20 cellular contexts compared by ENCODE assay signal in the genomic region with DNA sequence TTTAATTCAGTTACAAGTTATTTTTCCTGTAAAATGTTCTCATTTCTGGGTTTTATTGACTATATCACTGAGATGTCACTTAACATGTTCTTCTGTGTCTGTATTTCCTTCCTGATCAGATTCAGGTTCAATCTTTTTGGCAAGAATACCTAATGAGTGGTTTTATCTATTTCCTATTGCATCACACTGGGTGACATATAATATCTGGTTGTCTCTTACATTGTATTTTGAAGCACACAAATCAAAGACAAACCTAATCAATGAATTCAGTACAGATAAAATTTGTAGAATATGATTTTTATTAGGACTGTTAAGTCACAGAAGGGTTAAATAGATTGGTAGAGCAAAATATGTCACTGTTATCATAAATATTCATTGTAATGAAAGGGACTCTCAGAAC.
DNase-seq lines count a peak whose midpoint lies in the region; ATAC-seq and TF ChIP-seq lines count a peak whose summit lies in the region.
"Had no signal": no experiment of that assay in that cellular context is flagged by ENCODE, and none has a peak within 500 bp of the region (broad histone marks: within the 10 kb centered on the region; RNA-seq: fewer than 3 reads in every experiment).

No MANE protein-coding gene starts in this region.

- no peaks in the 10 kb centered on the region for H3K27me3 Mint-ChIP-seq in activated CD8-positive, alpha-beta T cell treated with anti-CD3 and anti-CD28 coated beads, Interleukin-2, amount 10 ng/mL, durations not matched to agents 7 days and 5 days (ENCODE audit: low read depth)
- H3K27me3 Mint-ChIP-seq in activated CD8-positive, alpha-beta T cell treated with anti-CD3 and anti-CD28 coated beads for 36 hours, result no peaks in the 10 kb centered on the region
- H3K27me3 Mint-ChIP-seq in Caco-2 (ENCODE audit: insufficient read depth, unreplicated experiment), result no peaks in the 10 kb centered on the region
- no peaks in the 10 kb centered on the region for H3K27me3 Mint-ChIP-seq in dendritic cell treated with granulocyte-macrophage colony-stimulating factor and Interleukin-4, amounts not matched to agents 40 ng/mL and 50 ng/mL, for 4 days
- H3K27me3 Mint-ChIP-seq: IgD-negative memory B cell had no signal

- peak overlapping the region; percentile 82 for H3K27ac Mint-ChIP-seq in activated CD8-positive, alpha-beta T cell treated with anti-CD3 and anti-CD28 coated beads, Interleukin-2, amount 10 ng/mL, durations not matched to agents 7 days and 5 days
- H3K27ac Mint-ChIP-seq in activated CD8-positive, alpha-beta T cell treated with anti-CD3 and anti-CD28 coated beads for 36 hours, result no peak overlapping the region
- peak overlapping the region; percentile 27 for H3K27ac Mint-ChIP-seq in Caco-2 (ENCODE audit: unreplicated experiment)
- H3K27ac Mint-ChIP-seq in dendritic cell treated with granulocyte-macrophage colony-stimulating factor and Interleukin-4, amounts not matched to agents 40 ng/mL and 50 ng/mL, for 4 days, result peak overlapping the region; percentile 15

- H3K27me3 ChIP-seq in Caco-2 (replicated peaks; ENCODE audit: control insufficient read depth, insufficient read depth, low read length) (no peaks in the 10 kb centered on the region), upper lobe of left lung (no peaks in the 10 kb centered on the region), body of pancreas (no peaks in the 10 kb centered on the region)

- no peak overlapping the region for H3K4me3 Mint-ChIP-seq in activated CD8-positive, alpha-beta T cell treated with anti-CD3 and anti-CD28 coated beads, Interleukin-2, amount 10 ng/mL, durations not matched to agents 7 days and 5 days
- no peak overlapping the region for H3K4me3 Mint-ChIP-seq in activated CD8-positive, alpha-beta T cell treated with anti-CD3 and anti-CD28 coated beads for 36 hours
- no peak overlapping the region for H3K4me3 Mint-ChIP-seq in Caco-2 (ENCODE audit: unreplicated experiment)
- H3K4me3 Mint-ChIP-seq in dendritic cell treated with granulocyte-macrophage colony-stimulating factor and Interleukin-4, amounts not matched to agents 40 ng/mL and 50 ng/mL, for 4 days, result no peak overlapping the region
- H3K4me3 Mint-ChIP-seq: IgD-negative memory B cell had no signal

- TF ChIP-seq CTCF in activated CD8-positive, alpha-beta T cell treated with anti-CD3 and anti-CD28 coated beads for 36 hours (IDR thresholded peaks at IDR 0.05), result no peak
- no peak for TF ChIP-seq CTCF in Caco-2 (IDR thresholded peaks at IDR 0.05; ENCODE audit: insufficient read depth in 1 of 2, low read depth in 1 of 2, low read length in 1 of 2, severe bottlenecking in 1 of 2, unreplicated experiment in 1 of 2)
- TF ChIP-seq CTCF in upper lobe of left lung (IDR thresholded peaks at IDR 0.05), result no peak
- TF ChIP-seq CTCF in body of pancreas (IDR thresholded peaks at IDR 0.05), result no peak

- no TSS peak for BruUV-seq in Caco-2 (replicated peaks; lab: Mats Ljungman, UMichigan)

- H3K4me3 ChIP-seq in Caco-2 (ENCODE audit: low read depth, low read length) (no peak overlapping the region), SK-N-MC (no peak overlapping the region), upper lobe of left lung (no peak overlapping the region), body of pancreas (no peak overlapping the region)
- H3K4me3 ChIP-seq: A549 had no signal

- H3K4me1 ChIP-seq in Caco-2 (no peaks in the 10 kb centered on the region), upper lobe of left lung (no peaks in the 10 kb centered on the region), body of pancreas (no peaks in the 10 kb centered on the region)

- DNase-seq in activated CD8-positive, alpha-beta T cell treated with anti-CD3 and anti-CD28 coated beads, Interleukin-2, amount 10 ng/mL, durations not matched to agents 7 days and 5 days, result no peak
- no peak for DNase-seq in activated CD8-positive, alpha-beta T cell treated with anti-CD3 and anti-CD28 coated beads for 36 hours
- no peak for DNase-seq in Caco-2
- no peak for DNase-seq in SK-N-MC (ENCODE audit: low read depth, low spot score)
- no peak for DNase-seq in upper lobe of left lung
- DNase-seq in body of pancreas, result no peak
- DNase-seq: COR-L47; DMS153; GOT3; NCI-H1436; NCI-H2029 treated with DMSO at 0.1 percent for 48 hours; NCI-H2171 treated with DMSO at 0.1 percent for 48 hours; NCI-H446 treated with DMSO at 0.1 percent for 48 hours; NK-92 treated with Interleukin-12 subunit alpha and Interleukin-12 subunit beta, amount 100 ng/mL, for 24 hours; PC-3 had no signal

- no peak for ATAC-seq in activated CD8-positive, alpha-beta T cell treated with anti-CD3 and anti-CD28 coated beads, Interleukin-2, amount 10 ng/mL, durations not matched to agents 7 days and 5 days
- ATAC-seq in activated CD8-positive, alpha-beta T cell treated with anti-CD3 and anti-CD28 coated beads for 36 hours, result no peak
- no peak for ATAC-seq in upper lobe of left lung (ENCODE audit: low FRiP score in 2 of 2)
- no peak for ATAC-seq in body of pancreas
- ATAC-seq: A549, PC-3 had no signal

- no peak overlapping the region for H3K9ac ChIP-seq in SK-N-MC (ENCODE audit: insufficient read length)

- TF ChIP-seq POLR2A in upper lobe of left lung (IDR thresholded peaks at IDR 0.05) (no peak), body of pancreas (IDR thresholded peaks at IDR 0.05) (no peak)

- H3K36me3 ChIP-seq in Caco-2 (ENCODE audit: control insufficient read depth, insufficient read depth, low read length) (peaks cover 4% of the 10 kb centered on the region), SK-N-MC (ENCODE audit: insufficient read depth, low read length) (peaks cover 4% of the 10 kb centered on the region), upper lobe of left lung (peaks cover 0 to 35% (median 13%) of the 10 kb centered on the region in 4 donors), body of pancreas (replicated peaks in 1 of 2; ENCODE audit: insufficient read depth in 1 of 2, low read depth in 2 of 2) (peaks cover 0 to 3% of the 10 kb centered on the region in 2 donors)

- H3K4me1 Mint-ChIP-seq in activated CD8-positive, alpha-beta T cell treated with anti-CD3 and anti-CD28 coated beads, Interleukin-2, amount 10 ng/mL, durations not matched to agents 7 days and 5 days (ENCODE audit: low read depth), result peaks cover 18% of the 10 kb centered on the region
- H3K4me1 Mint-ChIP-seq in activated CD8-positive, alpha-beta T cell treated with anti-CD3 and anti-CD28 coated beads for 36 hours (ENCODE audit: low read depth), result peaks cover 9% of the 10 kb centered on the region
- H3K4me1 Mint-ChIP-seq in Caco-2 (ENCODE audit: low read depth, unreplicated experiment), result peaks cover 10% of the 10 kb centered on the region
- H3K4me1 Mint-ChIP-seq in dendritic cell treated with granulocyte-macrophage colony-stimulating factor and Interleukin-4, amounts not matched to agents 40 ng/mL and 50 ng/mL, for 4 days (ENCODE audit: low read depth), result peaks cover 27% of the 10 kb centered on the region

- POLR2A ChIA-PET in activated CD8-positive, alpha-beta T cell treated with anti-CD3 and anti-CD28 coated beads, Interleukin-2, amount 10 ng/mL, durations not matched to agents 7 days and 5 days (lab: Charles Lee), result no interaction called here
- POLR2A ChIA-PET in activated CD8-positive, alpha-beta T cell treated with anti-CD3 and anti-CD28 coated beads for 36 hours (lab: Charles Lee), result no interaction called here
- POLR2A ChIA-PET in Caco-2 (lab: Charles Lee), result no interaction called here

- CTCF ChIA-PET in activated CD8-positive, alpha-beta T cell treated with anti-CD3 and anti-CD28 coated beads, Interleukin-2, amount 10 ng/mL, durations not matched to agents 7 days and 5 days (lab: Charles Lee), result no interaction called here
- CTCF ChIA-PET in activated CD8-positive, alpha-beta T cell treated with anti-CD3 and anti-CD28 coated beads for 36 hours (lab: Charles Lee), result no interaction called here
- CTCF ChIA-PET in Caco-2 (lab: Charles Lee), result no interaction called here

- 0 out of 2 replicates have a peak overlapping the region, but pooled peaks have one; percentile 30 for H3K27ac ChIP-seq in SK-N-MC
- no peak overlapping the region for H3K27ac ChIP-seq in upper lobe of left lung
- H3K27ac ChIP-seq in body of pancreas, result no peak overlapping the region
- H3K27ac ChIP-seq: A549, C4-2B, RWPE1 had no signal

- H3K9me3 Mint-ChIP-seq in activated CD8-positive, alpha-beta T cell treated with anti-CD3 and anti-CD28 coated beads, Interleukin-2, amount 10 ng/mL, durations not matched to agents 7 days and 5 days (ENCODE audit: insufficient read depth), result no peaks in the 10 kb centered on the region
- H3K9me3 Mint-ChIP-seq in activated CD8-positive, alpha-beta T cell treated with anti-CD3 and anti-CD28 coated beads for 36 hours, result no peaks in the 10 kb centered on the region
- no peaks in the 10 kb centered on the region for H3K9me3 Mint-ChIP-seq in Caco-2 (ENCODE audit: unreplicated experiment)
- H3K9me3 Mint-ChIP-seq in dendritic cell treated with granulocyte-macrophage colony-stimulating factor and Interleukin-4, amounts not matched to agents 40 ng/mL and 50 ng/mL, for 4 days, result no peaks in the 10 kb centered on the region
- H3K9me3 Mint-ChIP-seq: IgD-negative memory B cell had no signal

- intact Hi-C loops in activated CD8-positive, alpha-beta T cell treated with anti-CD3 and anti-CD28 coated beads for 36 hours (cut with micrococcal nuclease), result no loop called here
- intact Hi-C loops in Caco-2 (cut with micrococcal nuclease; ENCODE audit: unreplicated experiment), result no loop called here
- intact Hi-C loops in dendritic cell treated with granulocyte-macrophage colony-stimulating factor and Interleukin-4, amounts not matched to agents 40 ng/mL and 50 ng/mL, for 4 days (cut with micrococcal nuclease), result no loop called here
- intact Hi-C loops in body of pancreas (cut with DNase I), result no loop called here

- no peak for TF ChIP-seq EP300 in upper lobe of left lung (IDR thresholded peaks at IDR 0.05)

- peaks cover 31% of the 10 kb centered on the region for H3K36me3 Mint-ChIP-seq in activated CD8-positive, alpha-beta T cell treated with anti-CD3 and anti-CD28 coated beads, Interleukin-2, amount 10 ng/mL, durations not matched to agents 7 days and 5 days (ENCODE audit: low read depth)
- peaks cover 13% of the 10 kb centered on the region for H3K36me3 Mint-ChIP-seq in activated CD8-positive, alpha-beta T cell treated with anti-CD3 and anti-CD28 coated beads for 36 hours (ENCODE audit: low read depth)
- no peaks in the 10 kb centered on the region for H3K36me3 Mint-ChIP-seq in Caco-2 (ENCODE audit: insufficient read depth, unreplicated experiment)
- peaks cover 19% of the 10 kb centered on the region for H3K36me3 Mint-ChIP-seq in dendritic cell treated with granulocyte-macrophage colony-stimulating factor and Interleukin-4, amounts not matched to agents 40 ng/mL and 50 ng/mL, for 4 days (ENCODE audit: low read depth)
- H3K36me3 Mint-ChIP-seq: IgD-negative memory B cell had no signal

- no peaks in the 10 kb centered on the region for H3K9me3 ChIP-seq in Caco-2
- no peaks in the 10 kb centered on the region for H3K9me3 ChIP-seq in SK-N-MC (ENCODE audit: low read depth, low read length)
- no peaks in the 10 kb centered on the region for H3K9me3 ChIP-seq in upper lobe of left lung
- H3K9me3 ChIP-seq in body of pancreas, result no peaks in the 10 kb centered on the region
- H3K9me3 ChIP-seq: A549 had no signal
